In the genomic region with DNA sequence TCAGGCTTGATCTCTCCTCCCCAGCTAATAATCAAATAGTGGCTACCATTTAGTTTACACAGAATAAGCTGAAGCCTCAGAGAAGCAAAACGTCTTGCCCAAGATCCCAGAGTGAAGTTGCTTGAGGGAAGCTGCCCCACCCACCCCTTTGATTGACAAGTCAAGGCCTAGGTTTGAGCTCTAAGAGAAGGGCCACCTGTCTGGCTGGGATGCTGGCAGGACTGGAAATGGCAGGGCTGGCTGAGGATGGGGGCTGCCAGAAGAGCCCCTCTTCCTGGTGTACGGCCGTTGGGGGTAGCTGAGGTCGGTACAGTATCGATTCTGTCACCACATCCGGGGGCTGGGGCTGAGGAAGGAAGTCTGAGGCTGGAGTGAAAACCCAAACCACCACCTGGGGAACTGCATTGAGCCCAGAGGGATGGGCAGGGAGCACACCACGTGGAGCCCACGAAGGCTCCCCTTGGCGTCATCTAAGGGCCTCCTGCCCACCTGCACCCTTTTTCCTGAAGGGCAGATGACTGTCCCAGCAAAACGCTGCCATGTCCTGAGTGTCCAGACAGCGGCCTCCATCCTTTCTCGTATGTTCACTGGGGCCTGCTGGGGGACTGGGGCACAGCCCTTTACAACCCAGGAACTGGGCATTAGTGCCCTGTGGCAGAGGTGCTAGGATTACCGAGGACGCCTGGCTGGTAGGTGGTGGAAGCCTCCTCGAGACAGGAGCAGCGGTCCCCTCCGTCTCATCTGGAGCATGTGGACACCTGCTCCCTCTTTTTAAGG, we compare ENCODE assay signal across 8 cellular contexts. TPM values are rescaled to one million over a fixed set of nuclear protein-coding genes. Genes with fewer than 3 reads are reported as not detected.
DNase-seq lines count a peak whose midpoint lies in the region; ATAC-seq, FAIRE-seq and TF ChIP-seq lines count a peak whose summit lies in the region.

No MANE protein-coding gene starts in this region.

- H4K20me1 ChIP-seq in Karpas-422 (ENCODE audit: insufficient read depth, low read depth, low read length) = no peaks in the 10 kb centered on the region

- H3K9ac ChIP-seq in Karpas-422 (ENCODE audit: low read length) (peak overlapping the region; percentile 94), rectal smooth muscle tissue (ENCODE audit: low read length) (no peak overlapping the region)

- no peaks in the 10 kb centered on the region for H3K9me3 ChIP-seq in Karpas-422 (ENCODE audit: low read length)

- DNase-seq in GM12892 (ENCODE audit: insufficient read length) = peak; percentile 71
- peak; percentile 79 for DNase-seq in Karpas-422
- peak; percentile 80 for DNase-seq in activated CD4-positive, alpha-beta T cell treated with anti-CD3 and anti-CD28 coated beads, Interleukin-2, amount 10 ng/mL, durations not matched to agents 7 days and 5 days
- DNase-seq in effector memory CD8-positive, alpha-beta T cell = peak; percentile 35 to 59 (median 51)
- DNase-seq in ACHN = no peak

- peak overlapping the region; percentile 94 for H3K4me3 Mint-ChIP-seq in activated CD4-positive, alpha-beta T cell treated with anti-CD3 and anti-CD28 coated beads, Interleukin-2, amount 10 ng/mL, durations not matched to agents 7 days and 5 days
- peak overlapping the region; percentile 97 to 99 for H3K4me3 Mint-ChIP-seq in effector memory CD8-positive, alpha-beta T cell

- H3K36me3 ChIP-seq in Karpas-422 (ENCODE audit: insufficient read depth, low read length) (no peaks in the 10 kb centered on the region), rectal smooth muscle tissue (ENCODE audit: control insufficient read depth, insufficient read depth, low read length) (peaks cover 19% of the 10 kb centered on the region)

- H3K27ac Mint-ChIP-seq in activated CD4-positive, alpha-beta T cell treated with anti-CD3 and anti-CD28 coated beads, Interleukin-2, amount 10 ng/mL, durations not matched to agents 7 days and 5 days = peak overlapping the region; percentile 96
- peak overlapping the region; percentile 97 for H3K27ac Mint-ChIP-seq in effector memory CD8-positive, alpha-beta T cell

- POLR2A ChIA-PET in activated CD4-positive, alpha-beta T cell treated with anti-CD3 and anti-CD28 coated beads, Interleukin-2, amount 10 ng/mL, durations not matched to agents 7 days and 5 days (lab: Charles Lee) = interaction anchor here (0.6 kb wide), 1 partner anchor 110 kb away, joined by 6 read pairs; no protein-coding TSS in a partner anchor

- H3K79me2 ChIP-seq in Karpas-422 (ENCODE audit: low read length) = peaks cover 27% of the 10 kb centered on the region

- TF ChIP-seq POLR2A in GM12892 (IDR thresholded peaks at IDR 0.05; ENCODE audit: low read depth, low read length) = peak; percentile 60

- no peaks in the 10 kb centered on the region for H3K27me3 Mint-ChIP-seq in activated CD4-positive, alpha-beta T cell treated with anti-CD3 and anti-CD28 coated beads, Interleukin-2, amount 10 ng/mL, durations not matched to agents 7 days and 5 days
- no peaks in the 10 kb centered on the region for H3K27me3 Mint-ChIP-seq in effector memory CD8-positive, alpha-beta T cell

- FAIRE-seq in GM12892 (lab: Jason Lieb, UNC) = peak; percentile 97

- ATAC-seq in effector memory CD8-positive, alpha-beta T cell (replicated peaks) = peak; percentile 48
- ATAC-seq in HG03469 (IDR thresholded peaks at IDR 0.05; ENCODE audit: unreplicated experiment) (no peak), GM19455 (IDR thresholded peaks at IDR 0.05; ENCODE audit: unreplicated experiment) (no peak)

- H3K4me3 ChIP-seq in Karpas-422 (ENCODE audit: low read length) (peak overlapping the region; percentile 75; the same call in 1 of the 2 replicates), rectal smooth muscle tissue (ENCODE audit: low read length) (peak overlapping the region; percentile 95)

- H3K4me1 ChIP-seq in Karpas-422 (ENCODE audit: low read length) (peaks cover 77% of the 10 kb centered on the region), rectal smooth muscle tissue (ENCODE audit: control insufficient read depth, insufficient read depth, low read length) (peaks cover 13% of the 10 kb centered on the region)

- CTCF ChIA-PET in activated CD4-positive, alpha-beta T cell treated with anti-CD3 and anti-CD28 coated beads, Interleukin-2, amount 10 ng/mL, durations not matched to agents 7 days and 5 days (lab: Charles Lee) = interaction anchor here (0.9 to 1.2 kb wide), 5 partner anchors 10 to 56 kb away, joined by 3 to 4 read pairs (median 4); no protein-coding TSS in a partner anchor

- H3K36me3 Mint-ChIP-seq in activated CD4-positive, alpha-beta T cell treated with anti-CD3 and anti-CD28 coated beads, Interleukin-2, amount 10 ng/mL, durations not matched to agents 7 days and 5 days (ENCODE audit: low read depth) = peaks cover 57% of the 10 kb centered on the region
- peaks cover 60% of the 10 kb centered on the region for H3K36me3 Mint-ChIP-seq in effector memory CD8-positive, alpha-beta T cell (ENCODE audit: insufficient read depth)

- in situ Hi-C loops in ACHN (cut with HindIII; ENCODE audit: low pct_ligation_motif_present, low pct_unique_long_range_greater_than_20kb, low sequenced_read_pairs) = no loop called here

- no peaks in the 10 kb centered on the region for H3K9me3 Mint-ChIP-seq in activated CD4-positive, alpha-beta T cell treated with anti-CD3 and anti-CD28 coated beads, Interleukin-2, amount 10 ng/mL, durations not matched to agents 7 days and 5 days
- H3K9me3 Mint-ChIP-seq in effector memory CD8-positive, alpha-beta T cell = no peaks in the 10 kb centered on the region

- no peaks in the 10 kb centered on the region for H3K9me2 ChIP-seq in Karpas-422 (replicated peaks; ENCODE audit: insufficient read depth, low read length)

- H3K27me3 ChIP-seq in Karpas-422 (ENCODE audit: low read length) = no peaks in the 10 kb centered on the region
- H3K27me3 ChIP-seq in rectal smooth muscle tissue (ENCODE audit: control insufficient read depth, insufficient read depth, low read length) = no peaks in the 10 kb centered on the region

- peak overlapping the region; percentile 99 for H3K4me2 ChIP-seq in Karpas-422 (ENCODE audit: low read depth, low read length, poor library complexity, severe bottlenecking)

- H2AFZ ChIP-seq in Karpas-422 (ENCODE audit: low read length) = no peak overlapping the region

- H3K27ac ChIP-seq in Karpas-422 (ENCODE audit: low read length) (peak overlapping the region; percentile 81), rectal smooth muscle tissue (ENCODE audit: low read depth, low read length) (no peak overlapping the region)

- H3K4me1 Mint-ChIP-seq in activated CD4-positive, alpha-beta T cell treated with anti-CD3 and anti-CD28 coated beads, Interleukin-2, amount 10 ng/mL, durations not matched to agents 7 days and 5 days = peaks cover 41% of the 10 kb centered on the region
- peaks cover 48 to 51% of the 10 kb centered on the region in 2 donors for H3K4me1 Mint-ChIP-seq in effector memory CD8-positive, alpha-beta T cell (ENCODE audit: low read depth in 2 of 2)

RNA-seq across cellular contexts. Expression of a gene that starts 1.4 kb away (rescaled TPM):
- 31.9 TPM for polyA plus RNA-seq in GM12892 (2012; ENCODE audit: missing spikeins)
- 20.0 and 34.6 TPM in 2 replicates for total RNA-seq in Karpas-422 (2014; rRNA removed; shearing (Covaris generic); ENCODE audit: low replicate concordance)
- 100 to 1,000 TPM; 175 to 178 TPM for total RNA-seq in activated CD4-positive, alpha-beta T cell treated with anti-CD3 and anti-CD28 coated beads, Interleukin-2, amount 10 ng/mL, durations not matched to agents 7 days and 5 days

RNA-seq across cellular contexts. Expression of a gene that starts 27.5 kb away (rescaled TPM):
- 4.0 TPM for polyA plus RNA-seq in GM12892 (2012; ENCODE audit: missing spikeins)
- total RNA-seq in Karpas-422 (2014; rRNA removed; shearing (Covaris generic); ENCODE audit: low replicate concordance) = 14.6 and 18.4 TPM in 2 replicates
- total RNA-seq in activated CD4-positive, alpha-beta T cell treated with anti-CD3 and anti-CD28 coated beads, Interleukin-2, amount 10 ng/mL, durations not matched to agents 7 days and 5 days = 10 to 100 TPM; 16.9 to 20.5 TPM

RNA-seq across cellular contexts. Expression of a gene that starts 27.9 kb away (rescaled TPM):
- polyA plus RNA-seq in GM12892 (2012; ENCODE audit: missing spikeins) = 26.8 TPM
- 37.5 and 55.2 TPM in 2 replicates for total RNA-seq in Karpas-422 (2014; rRNA removed; shearing (Covaris generic); ENCODE audit: low replicate concordance)
- 10 to 100 TPM; 77.9 to 86.4 TPM for total RNA-seq in activated CD4-positive, alpha-beta T cell treated with anti-CD3 and anti-CD28 coated beads, Interleukin-2, amount 10 ng/mL, durations not matched to agents 7 days and 5 days

RNA-seq across cellular contexts. Expression of a gene that starts 57.4 kb away (rescaled TPM):
- polyA plus RNA-seq in GM12892 (2012; ENCODE audit: missing spikeins) = 1.7 TPM
- total RNA-seq in Karpas-422 (2014; rRNA removed; shearing (Covaris generic); ENCODE audit: low replicate concordance) = 0.14 and 0.19 TPM in 2 replicates
- under 1 TPM; 0.31 to 0.42 TPM for total RNA-seq in activated CD4-positive, alpha-beta T cell treated with anti-CD3 and anti-CD28 coated beads, Interleukin-2, amount 10 ng/mL, durations not matched to agents 7 days and 5 days
